37 cellular contexts compared by ENCODE assay signal in genomic region chrX:73206366-73206765, GRCh38.
"Had no signal": no experiment of that assay in that cellular context is flagged by ENCODE, and none has a peak within 500 bp of the region (broad histone marks: within the 10 kb centered on the region; RNA-seq: fewer than 3 reads in every experiment).

No MANE protein-coding gene starts in this region.

- H3K27me3 Mint-ChIP-seq: activated CD4-positive, alpha-beta memory T cell treated with anti-CD3 and anti-CD28 coated beads for 36 hours; activated CD4-positive, alpha-beta T cell treated with anti-CD3 and anti-CD28 coated beads for 36 hours; activated CD4-positive, alpha-beta T cell treated with anti-CD3 and anti-CD28 coated beads, Interleukin-2, amount 10 ng/mL, durations not matched to agents 24 days and 14 days; activated CD8-positive, alpha-beta memory T cell treated with anti-CD3 and anti-CD28 coated beads, Interleukin-2, amount 10 ng/mL, durations not matched to agents 7 days and 5 days; activated naive CD8-positive, alpha-beta T cell treated with anti-CD3 and anti-CD28 coated beads for 36 hours; activated naive CD8-positive, alpha-beta T cell treated with anti-CD3 and anti-CD28 coated beads, Interleukin-2, amount 50 U/mL, for 24 hours; dendritic cell treated with granulocyte-macrophage colony-stimulating factor and Interleukin-4, amounts not matched to agents 40 ng/mL and 50 ng/mL, for 4 days; T-helper 17 cell had no signal

- H3K27ac ChIP-seq: adrenal gland, body of pancreas, cardiac muscle cell, coronary artery, dorsolateral prefrontal cortex, esophagus squamous epithelium had no signal

- H3K36me3 ChIP-seq: adrenal gland, cardiac muscle cell, esophagus squamous epithelium had no signal

- DNase-seq: activated CD4-positive, alpha-beta memory T cell treated with anti-CD3 and anti-CD28 coated beads for 36 hours; activated CD4-positive, alpha-beta T cell treated with anti-CD3 and anti-CD28 coated beads for 36 hours; activated CD4-positive, alpha-beta T cell treated with anti-CD3 and anti-CD28 coated beads, Interleukin-2, amount 10 ng/mL, durations not matched to agents 24 days and 14 days; activated CD4-positive, CD25-positive, alpha-beta regulatory T cell; activated CD4-positive, CD25-positive, alpha-beta regulatory T cell treated with anti-CD3 and anti-CD28 coated beads, Interleukin-2, amount 50 U/mL, for 72 hours; activated CD8-positive, alpha-beta memory T cell treated with anti-CD3 and anti-CD28 coated beads, Interleukin-2, amount 10 ng/mL, durations not matched to agents 7 days and 5 days; activated CD8-positive, alpha-beta memory T cell treated with anti-CD3 and anti-CD28 coated beads, Interleukin-2, amount 50 U/mL, for 4 hours; activated CD8-positive, alpha-beta T cell treated with anti-CD3 and anti-CD28 coated beads, Interleukin-2, amount 10 ng/mL, durations not matched to agents 7 days and 5 days; activated effector memory CD4-positive, alpha-beta T cell treated with anti-CD3 and anti-CD28 coated beads, Interleukin-2, amount 50 U/mL, for 16 hours; activated naive CD4-positive, alpha-beta T cell treated with anti-CD3 and anti-CD28 coated beads for 36 hours; activated naive CD8-positive, alpha-beta T cell treated with anti-CD3 and anti-CD28 coated beads for 36 hours; activated naive CD8-positive, alpha-beta T cell treated with anti-CD3 and anti-CD28 coated beads, Interleukin-2, amount 50 U/mL, for 24 hours; activated T-cell treated with anti-CD3 and anti-CD28 coated beads, Interleukin-2, amount 50 U/mL, for 1 hour; activated T-cell treated with anti-CD3 and anti-CD28 coated beads, Interleukin-2, amount 50 U/mL, for 48 hours; adrenal gland; amygdala; aorta; body of pancreas; central memory CD4-positive, alpha-beta T cell; cerebellar nuclear complex; dorsolateral prefrontal cortex; effector memory CD4-positive, alpha-beta T cell; endodermal cell; esophagus squamous epithelium; foreskin fibroblast; head of caudate nucleus; T-helper 1 cell; T-helper 17 cell; T1000 had no signal

- H3K4me3 Mint-ChIP-seq: activated CD4-positive, alpha-beta memory T cell treated with anti-CD3 and anti-CD28 coated beads for 36 hours; activated CD4-positive, alpha-beta T cell treated with anti-CD3 and anti-CD28 coated beads for 36 hours; activated CD4-positive, alpha-beta T cell treated with anti-CD3 and anti-CD28 coated beads, Interleukin-2, amount 10 ng/mL, durations not matched to agents 24 days and 14 days; activated CD8-positive, alpha-beta memory T cell treated with anti-CD3 and anti-CD28 coated beads, Interleukin-2, amount 10 ng/mL, durations not matched to agents 7 days and 5 days; activated CD8-positive, alpha-beta T cell treated with anti-CD3 and anti-CD28 coated beads, Interleukin-2, amount 10 ng/mL, durations not matched to agents 7 days and 5 days; activated naive CD4-positive, alpha-beta T cell treated with anti-CD3 and anti-CD28 coated beads for 36 hours; activated naive CD4-positive, alpha-beta T cell treated with anti-CD3 and anti-CD28 coated beads, Interleukin-2, amount 50 U/mL, for 24 hours; activated naive CD8-positive, alpha-beta T cell treated with anti-CD3 and anti-CD28 coated beads for 36 hours; activated naive CD8-positive, alpha-beta T cell treated with anti-CD3 and anti-CD28 coated beads, Interleukin-2, amount 50 U/mL, for 24 hours; activated T-helper 1 cell treated with anti-CD3 and anti-CD28 coated beads, Interleukin-12 subunit alpha, Interleukin-12 subunit beta, Interleukin-2, Interleukin-4 antibody, amounts not matched to agents 30 ng/mL and 10 ng/mL and 1 ng/mL, durations not matched to agents 14 hours and 24 hours and 36 hours; dendritic cell treated with granulocyte-macrophage colony-stimulating factor and Interleukin-4, amounts not matched to agents 40 ng/mL and 50 ng/mL, for 4 days; endodermal cell; T-helper 17 cell; T-helper 2 cell treated with Interferon-gamma antibody and Interleukin-4, amounts not matched to agents 5 μg/mL and 100 μg/mL, for 36 hours had no signal

- ATAC-seq: activated CD4-positive, alpha-beta T cell treated with anti-CD3 and anti-CD28 coated beads for 36 hours; activated CD8-positive, alpha-beta memory T cell treated with anti-CD3 and anti-CD28 coated beads, Interleukin-2, amount 10 ng/mL, durations not matched to agents 7 days and 5 days; activated CD8-positive, alpha-beta T cell treated with anti-CD3 and anti-CD28 coated beads, Interleukin-2, amount 10 ng/mL, durations not matched to agents 7 days and 5 days; activated naive CD8-positive, alpha-beta T cell treated with anti-CD3 and anti-CD28 coated beads, Interleukin-2, amount 50 U/mL, for 24 hours; body of pancreas; T-helper 17 cell had no signal

- H3K9me3 ChIP-seq: adrenal gland, body of pancreas, esophagus squamous epithelium had no signal

- H3K4me3 ChIP-seq: adrenal gland, body of pancreas, cardiac muscle cell, coronary artery, dorsolateral prefrontal cortex, esophagus squamous epithelium had no signal

- H3K27ac Mint-ChIP-seq: activated CD4-positive, alpha-beta memory T cell treated with anti-CD3 and anti-CD28 coated beads for 36 hours; activated CD4-positive, alpha-beta T cell treated with anti-CD3 and anti-CD28 coated beads for 36 hours; activated CD4-positive, alpha-beta T cell treated with anti-CD3 and anti-CD28 coated beads, Interleukin-2, amount 10 ng/mL, durations not matched to agents 24 days and 14 days; activated CD8-positive, alpha-beta memory T cell treated with anti-CD3 and anti-CD28 coated beads, Interleukin-2, amount 10 ng/mL, durations not matched to agents 7 days and 5 days; activated CD8-positive, alpha-beta T cell treated with anti-CD3 and anti-CD28 coated beads, Interleukin-2, amount 10 ng/mL, durations not matched to agents 7 days and 5 days; activated naive CD4-positive, alpha-beta T cell treated with anti-CD3 and anti-CD28 coated beads for 36 hours; activated naive CD4-positive, alpha-beta T cell treated with anti-CD3 and anti-CD28 coated beads, Interleukin-2, amount 50 U/mL, for 24 hours; activated naive CD8-positive, alpha-beta T cell treated with anti-CD3 and anti-CD28 coated beads for 36 hours; activated naive CD8-positive, alpha-beta T cell treated with anti-CD3 and anti-CD28 coated beads, Interleukin-2, amount 50 U/mL, for 24 hours; activated T-helper 1 cell treated with anti-CD3 and anti-CD28 coated beads, Interleukin-12 subunit alpha, Interleukin-12 subunit beta, Interleukin-2, Interleukin-4 antibody, amounts not matched to agents 30 ng/mL and 10 ng/mL and 1 ng/mL, durations not matched to agents 14 hours and 24 hours and 36 hours; activated T-helper 2 cell treated with anti-CD3 and anti-CD28 coated beads, Interferon-gamma antibody, Interleukin-2, Interleukin-4, amounts not matched to agents 10 μg/mL and 5 μg/mL and 100 μg/mL, durations not matched to agents 14 hours and 24 hours and 36 hours; dendritic cell treated with granulocyte-macrophage colony-stimulating factor and Interleukin-4, amounts not matched to agents 40 ng/mL and 50 ng/mL, for 4 days; endodermal cell; T-helper 17 cell; T-helper 2 cell treated with Interferon-gamma antibody and Interleukin-4, amounts not matched to agents 5 μg/mL and 100 μg/mL, for 36 hours had no signal

- H3K4me1 ChIP-seq: adrenal gland, body of pancreas, esophagus squamous epithelium had no signal

- H3K4me1 Mint-ChIP-seq: activated CD4-positive, alpha-beta T cell treated with anti-CD3 and anti-CD28 coated beads for 36 hours; activated CD4-positive, alpha-beta T cell treated with anti-CD3 and anti-CD28 coated beads, Interleukin-2, amount 10 ng/mL, durations not matched to agents 24 days and 14 days; activated CD8-positive, alpha-beta memory T cell treated with anti-CD3 and anti-CD28 coated beads, Interleukin-2, amount 10 ng/mL, durations not matched to agents 7 days and 5 days; activated naive CD8-positive, alpha-beta T cell treated with anti-CD3 and anti-CD28 coated beads for 36 hours; activated naive CD8-positive, alpha-beta T cell treated with anti-CD3 and anti-CD28 coated beads, Interleukin-2, amount 50 U/mL, for 24 hours; endodermal cell had no signal

- H3K9me3 Mint-ChIP-seq: activated naive CD4-positive, alpha-beta T cell treated with anti-CD3 and anti-CD28 coated beads, Interleukin-2, amount 50 U/mL, for 24 hours; dendritic cell treated with granulocyte-macrophage colony-stimulating factor and Interleukin-4, amounts not matched to agents 40 ng/mL and 50 ng/mL, for 4 days; T-helper 2 cell treated with Interferon-gamma antibody and Interleukin-4, amounts not matched to agents 5 μg/mL and 100 μg/mL, for 36 hours had no signal

- H3K36me3 Mint-ChIP-seq: activated CD4-positive, alpha-beta memory T cell treated with anti-CD3 and anti-CD28 coated beads for 36 hours; activated CD8-positive, alpha-beta memory T cell treated with anti-CD3 and anti-CD28 coated beads, Interleukin-2, amount 10 ng/mL, durations not matched to agents 7 days and 5 days; activated naive CD4-positive, alpha-beta T cell treated with anti-CD3 and anti-CD28 coated beads, Interleukin-2, amount 50 U/mL, for 24 hours had no signal

- H3K27me3 ChIP-seq: body of pancreas, cardiac muscle cell, esophagus squamous epithelium had no signal

- FAIRE-seq: frontal cortex had no signal
